ENCODE assay signal across 24 cellular contexts in the genomic region with DNA sequence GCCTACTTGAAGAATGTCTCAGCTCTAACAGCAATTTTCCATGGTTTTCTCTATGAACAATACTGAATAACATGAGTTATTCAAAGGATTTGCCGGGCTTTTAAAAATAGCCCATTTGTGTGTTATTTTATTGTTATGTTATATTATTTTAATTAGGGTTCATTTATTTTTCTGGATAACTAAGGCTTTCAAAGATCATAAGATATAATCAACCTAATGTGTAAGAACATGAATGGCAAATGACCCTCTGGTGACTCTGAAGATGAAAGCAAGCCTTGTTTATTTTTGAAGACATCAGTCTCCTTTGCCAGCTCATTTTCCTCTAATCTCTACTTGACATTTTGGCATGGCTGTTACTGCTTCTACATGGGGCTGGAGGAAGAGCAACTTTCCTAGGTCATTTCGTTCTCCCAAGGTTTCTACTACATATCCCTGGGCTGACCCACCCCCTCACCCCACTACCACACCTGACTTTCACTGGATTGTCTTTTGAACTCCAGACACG. TPM values are rescaled to one million over a fixed set of nuclear protein-coding genes. Genes with fewer than 3 reads are reported as not detected.
DNase-seq lines count a peak whose midpoint lies in the region; ATAC-seq and TF ChIP-seq lines count a peak whose summit lies in the region.
"Had no signal": no experiment of that assay in that cellular context is flagged by ENCODE, and none has a peak within 500 bp of the region (broad histone marks: within the 10 kb centered on the region; RNA-seq: fewer than 3 reads in every experiment).

No MANE protein-coding gene starts in this region.

- no peak overlapping the region for H3K4me3 ChIP-seq in skeletal muscle satellite cell (ENCODE audit: low read length)
- H3K4me3 ChIP-seq: ovary, SJSA1, spleen, upper lobe of right lung had no signal

- H3K27ac ChIP-seq in epithelial cell of prostate = peak overlapping the region; percentile 65
- H3K27ac ChIP-seq: ovary, spleen, upper lobe of right lung had no signal

- in situ Hi-C loops in SK-MEL-5 (cut with HindIII; ENCODE audit: low pct_unique_long_range_greater_than_20kb, low sequenced_read_pairs) = no loop called here

- peaks cover 24% of the 10 kb centered on the region for H3K4me1 ChIP-seq in skeletal muscle satellite cell (ENCODE audit: control insufficient read depth, insufficient read depth, low read length)
- H3K4me1 ChIP-seq: spleen, upper lobe of right lung had no signal

- ATAC-seq in HG02623 (IDR thresholded peaks at IDR 0.05; ENCODE audit: unreplicated experiment) = no peak
- ATAC-seq: activated CD8-positive, alpha-beta T cell treated with anti-CD3 and anti-CD28 coated beads for 36 hours; activated naive CD4-positive, alpha-beta T cell treated with anti-CD3 and anti-CD28 coated beads, Interleukin-2, amount 50 U/mL, for 72 hours; upper lobe of right lung had no signal

- no peaks in the 10 kb centered on the region for H3K9me3 ChIP-seq in skeletal muscle satellite cell (replicated peaks; ENCODE audit: low read length)
- H3K9me3 ChIP-seq: ovary, SJSA1, upper lobe of right lung had no signal

- H3K4me1 Mint-ChIP-seq in HFFc6 (ENCODE audit: low read depth) = peaks cover 60% of the 10 kb centered on the region
- H3K4me1 Mint-ChIP-seq: IgD-negative memory B cell had no signal

- peak overlapping the region; percentile 12 for H3K9ac ChIP-seq in skeletal muscle satellite cell (ENCODE audit: low read depth, low read length)

- DNase-seq in HFFc6 (no peak), SK-MEL-5 (ENCODE audit: low read depth, low spot score) (peak; percentile 45), epithelial cell of prostate (ENCODE audit: low read depth, low spot score) (no peak), medulla oblongata (ENCODE audit: extremely low spot score) (no peak), GM19238 (ENCODE audit: insufficient read length, low spot score) (no peak)
- DNase-seq: activated CD8-positive, alpha-beta T cell treated with anti-CD3 and anti-CD28 coated beads for 36 hours; Calu3; DMS79 treated with DMSO at 0.1 percent for 48 hours; GOT3; islet precursor cell; left ventricle myocardium superior; NCI-H2029; ovary; retina; spleen; upper lobe of right lung had no signal

- H3K27me3 ChIP-seq in skeletal muscle satellite cell (ENCODE audit: control insufficient read depth, insufficient read depth, low read length) = no peaks in the 10 kb centered on the region
- H3K27me3 ChIP-seq: ovary, SJSA1, upper lobe of right lung had no signal

- H3K9me3 Mint-ChIP-seq in HFFc6 = peaks cover 14% of the 10 kb centered on the region
- H3K9me3 Mint-ChIP-seq: activated CD8-positive, alpha-beta T cell treated with anti-CD3 and anti-CD28 coated beads for 36 hours; activated naive CD4-positive, alpha-beta T cell treated with anti-CD3 and anti-CD28 coated beads, Interleukin-2, amount 50 U/mL, for 72 hours; IgD-negative memory B cell; T-helper 1 cell treated with Interleukin-12 subunit alpha and Interleukin-12 subunit beta and Interleukin-4 antibody, amounts not matched to agents 30 μg/mL and 1 μg/mL, for 36 hours had no signal

- H3K36me3 ChIP-seq in skeletal muscle satellite cell (ENCODE audit: insufficient read depth, low read length) = peaks cover 45% of the 10 kb centered on the region
- H3K36me3 ChIP-seq: ovary, spleen, upper lobe of right lung had no signal

- peak overlapping the region; percentile 81 for H3K27ac Mint-ChIP-seq in HFFc6
- H3K27ac Mint-ChIP-seq: activated CD8-positive, alpha-beta T cell treated with anti-CD3 and anti-CD28 coated beads for 36 hours; activated naive CD4-positive, alpha-beta T cell treated with anti-CD3 and anti-CD28 coated beads, Interleukin-2, amount 50 U/mL, for 72 hours; CD14-positive monocyte; IgD-negative memory B cell; nephron; T-helper 1 cell treated with Interleukin-12 subunit alpha and Interleukin-12 subunit beta and Interleukin-4 antibody, amounts not matched to agents 30 μg/mL and 1 μg/mL, for 36 hours had no signal

- H3K27me3 Mint-ChIP-seq in HFFc6 (ENCODE audit: insufficient read depth) = no peaks in the 10 kb centered on the region

- TF ChIP-seq CTCF in HFFc6 (IDR thresholded peaks at IDR 0.05) = no peak

- H3K36me3 Mint-ChIP-seq in HFFc6 (ENCODE audit: low read depth) = peaks cover 49% of the 10 kb centered on the region
- H3K36me3 Mint-ChIP-seq: activated naive CD4-positive, alpha-beta T cell treated with anti-CD3 and anti-CD28 coated beads, Interleukin-2, amount 50 U/mL, for 72 hours; CD14-positive monocyte had no signal

- H3K4me2 ChIP-seq in skeletal muscle satellite cell (ENCODE audit: low read length) = peak overlapping the region; percentile 10

- H3K4me3 Mint-ChIP-seq in HFFc6 = peak overlapping the region; percentile 66
- H3K4me3 Mint-ChIP-seq: activated CD8-positive, alpha-beta T cell treated with anti-CD3 and anti-CD28 coated beads for 36 hours; CD14-positive monocyte; IgD-negative memory B cell; nephron; T-helper 1 cell treated with Interleukin-12 subunit alpha and Interleukin-12 subunit beta and Interleukin-4 antibody, amounts not matched to agents 30 μg/mL and 1 μg/mL, for 36 hours had no signal

RNA-seq across cellular contexts. Expression of a gene that starts 10.6 kb away (rescaled TPM):
- 100 to 1,000 TPM in 1 of 6 experiments, 10 to 100 TPM in 5; 62.6 to 101 (median 67.0) TPM for total RNA-seq in HFFc6 (2021; fragmentation: NEBNext Ultra II Directional; extraction: Animal tissue kit (Norgen Biotek cat#: 25700))
- total RNA-seq in SK-MEL-5 (2014; rRNA removed; shearing (Covaris generic)) = 0.37 and 2.3 TPM in 2 replicates
- polyA plus RNA-seq in SK-MEL-5 (2015; cell fraction: cytosol; rRNA removed) = 0.16 and 0.29 TPM in 2 replicates
- polyA plus RNA-seq in SK-MEL-5 (2015; cell fraction: nucleus; rRNA removed) = 3.6 and 4.8 TPM in 2 replicates
- total RNA-seq in skeletal muscle satellite cell (2012; rRNA removed) = 66.2 and 94.0 TPM in 2 replicates
- total RNA-seq: activated CD8-positive, alpha-beta T cell treated with anti-CD3 and anti-CD28 coated beads for 36 hours had no signal
- polyA plus RNA-seq: CD14-positive monocyte, IgD-negative memory B cell had no signal

Comparison
In these comparisons a context has a peak if more than half of its experiments do, and no peak if none do; other contexts are left out.
1. RNA of a gene that starts 10.6 kb away (total RNA-seq): 62.6 to 101 TPM in HFFc6; 0.37 to 2.3 TPM in SK-MEL-5; every median in the first group is over 10 times any median in the second.